19 cellular contexts compared by ENCODE assay signal in genomic region chr12:122402264-122402663, GRCh38. TPM values are rescaled to one million over a fixed set of nuclear protein-coding genes. Genes with fewer than 3 reads are reported as not detected.
DNase-seq lines count a peak whose midpoint lies in the region; ATAC-seq and TF ChIP-seq lines count a peak whose summit lies in the region.
"Had no signal": no experiment of that assay in that cellular context is flagged by ENCODE, and none has a peak within 500 bp of the region (broad histone marks: within the 10 kb centered on the region; RNA-seq: fewer than 3 reads in every experiment).

No MANE protein-coding gene starts in this region.

- WGBS in esophagus squamous epithelium, 2 donors: 69 to 77% methylated on average over 2 to 4 of the region's 4 CpGs
- WGBS in smooth muscle cell (ENCODE audit: low lambda C conversion rate): 82% methylated on average over 4 of the region's 4 CpGs

- intact Hi-C loops in esophagus squamous epithelium (cut with DNase I): no loop called here

- no peak for TF ChIP-seq POLR2A in esophagus squamous epithelium (IDR thresholded peaks at IDR 0.05)

- no peaks in the 10 kb centered on the region for H4K20me1 ChIP-seq in smooth muscle cell (ENCODE audit: low read depth)

- no peak overlapping the region for H2AFZ ChIP-seq in smooth muscle cell (ENCODE audit: low read depth)

- no peaks in the 10 kb centered on the region for H3F3A ChIP-seq in smooth muscle cell (ENCODE audit: low read depth)

- H3K36me3 ChIP-seq in HEK293 (ENCODE audit: control insufficient read depth in 2 of 2, insufficient read depth in 1 of 2, low read length in 2 of 2): no peaks in the 10 kb centered on the region; a peak in 1 of 3 replicates
- H3K36me3 ChIP-seq in RWPE2 (ENCODE audit: low read depth): peaks cover 16% of the 10 kb centered on the region
- peaks cover 0 to 17% (median 0%) of the 10 kb centered on the region in 3 donors for H3K36me3 ChIP-seq in esophagus squamous epithelium
- H3K36me3 ChIP-seq in smooth muscle cell (ENCODE audit: low read depth): no peaks in the 10 kb centered on the region
- H3K36me3 ChIP-seq: SJCRH30 had no signal

- TF ChIP-seq CTCF in HEK293 (tag by site-specific recombination; IDR thresholded peaks at IDR 0.05): no peak
- TF ChIP-seq CTCF in RWPE2 (IDR thresholded peaks at IDR 0.05; ENCODE audit: poor library complexity, severe bottlenecking): no peak
- no peak for TF ChIP-seq CTCF in esophagus squamous epithelium (IDR thresholded peaks at IDR 0.05)
- no peak for TF ChIP-seq CTCF in smooth muscle cell (IDR thresholded peaks at IDR 0.05; ENCODE audit: borderline replicate concordance, insufficient read depth, poor library complexity, severe bottlenecking)

- no peak for ATAC-seq in RWPE2 (ENCODE audit: low read depth)
- ATAC-seq in HG03521 (IDR thresholded peaks at IDR 0.05; ENCODE audit: unreplicated experiment): no peak
- no peak for ATAC-seq in GM21423 (IDR thresholded peaks at IDR 0.05; ENCODE audit: unreplicated experiment)

- H3K27ac Mint-ChIP-seq in activated naive CD8-positive, alpha-beta T cell treated with anti-CD3 and anti-CD28 coated beads for 36 hours: no peak overlapping the region

- H3K9ac ChIP-seq in smooth muscle cell (ENCODE audit: low read depth): no peak overlapping the region

- POLR2A ChIA-PET in HEK293 (lab: Yijun Ruan, JAX): interaction anchor here (0.6 to 1.1 kb wide), 3 partner anchors 18 to 99 kb away, joined by 3 to 7 read pairs (median 3); partner anchors contain the start of gene ZCCHC8

- peaks cover 8% of the 10 kb centered on the region for H3K36me3 Mint-ChIP-seq in activated naive CD8-positive, alpha-beta T cell treated with anti-CD3 and anti-CD28 coated beads for 36 hours

- no peak overlapping the region for H3K4me2 ChIP-seq in smooth muscle cell

- CTCF ChIA-PET in HEK293 (lab: Yijun Ruan, JAX): interaction anchor here (0.6 to 8.8 kb wide), 3 partner anchors 69 to 909 kb away, joined by 3 to 156 read pairs (median 4); no protein-coding TSS in a partner anchor

- H3K27ac ChIP-seq in HEK293 (ENCODE audit: extremely low read depth, low read depth, low read length): no peak overlapping the region
- H3K27ac ChIP-seq in RWPE2 (ENCODE audit: poor library complexity, severe bottlenecking): peak overlapping the region; percentile 98
- H3K27ac ChIP-seq in esophagus squamous epithelium: peak overlapping the region; percentile 70 to 98 (median 93)
- H3K27ac ChIP-seq in smooth muscle cell (ENCODE audit: low read depth): peak overlapping the region; percentile 98
- H3K27ac ChIP-seq: HL-60, SJCRH30 had no signal

- no peaks in the 10 kb centered on the region for H3K27me3 ChIP-seq in RWPE2 (ENCODE audit: insufficient read depth, poor library complexity, severe bottlenecking)
- H3K27me3 ChIP-seq in esophagus squamous epithelium: no peaks in the 10 kb centered on the region
- H3K27me3 ChIP-seq in smooth muscle cell (ENCODE audit: low read depth): no peaks in the 10 kb centered on the region
- H3K27me3 ChIP-seq: SJCRH30 had no signal

- no peaks in the 10 kb centered on the region for H3K9me3 Mint-ChIP-seq in activated naive CD8-positive, alpha-beta T cell treated with anti-CD3 and anti-CD28 coated beads for 36 hours
- H3K9me3 Mint-ChIP-seq: CD4-positive, CD25-positive, alpha-beta regulatory T cell had no signal

- H3K27me3 Mint-ChIP-seq in activated naive CD8-positive, alpha-beta T cell treated with anti-CD3 and anti-CD28 coated beads for 36 hours: no peaks in the 10 kb centered on the region
- H3K27me3 Mint-ChIP-seq: CD4-positive, CD25-positive, alpha-beta regulatory T cell had no signal

- DNase-seq in RWPE2 (ENCODE audit: low spot score) (no peak), esophagus squamous epithelium (lab: John Stamatoyannopoulos, UW) (no peak), smooth muscle cell (lab: John Stamatoyannopoulos, UW; ENCODE audit: unreplicated experiment) (no peak), NCI-H2029 (lab: John Stamatoyannopoulos, UW) (no peak)
- DNase-seq in activated naive CD8-positive, alpha-beta T cell treated with anti-CD3 and anti-CD28 coated beads for 36 hours: no peak
- DNase-seq: ACHN, DMS53, GOT3, KG1, MM.1S, NCI-H1105, NCI-H1694 treated with DMSO at 0.1 percent for 48 hours, NCI-H446 had no signal

- H3K4me1 Mint-ChIP-seq in activated naive CD8-positive, alpha-beta T cell treated with anti-CD3 and anti-CD28 coated beads for 36 hours: peaks cover 29% of the 10 kb centered on the region

- no peak overlapping the region for H3K4me3 Mint-ChIP-seq in activated naive CD8-positive, alpha-beta T cell treated with anti-CD3 and anti-CD28 coated beads for 36 hours

- H3K9me3 ChIP-seq in HEK293 (ENCODE audit: control insufficient read depth, insufficient read depth, low read depth, low read length) (no peaks in the 10 kb centered on the region), RWPE2 (ENCODE audit: severe bottlenecking) (no peaks in the 10 kb centered on the region), esophagus squamous epithelium (no peaks in the 10 kb centered on the region), smooth muscle cell (replicated peaks; ENCODE audit: low read depth) (no peaks in the 10 kb centered on the region)
- H3K9me3 ChIP-seq: SJCRH30 had no signal

- H3K79me2 ChIP-seq in smooth muscle cell (ENCODE audit: low read depth): peaks cover 66% of the 10 kb centered on the region

- H3K4me3 ChIP-seq in HEK293 (ENCODE audit: low read depth, low read length) (no peak overlapping the region), RWPE2 (ENCODE audit: severe bottlenecking) (no peak overlapping the region), esophagus squamous epithelium (no peak overlapping the region), smooth muscle cell (no peak overlapping the region)
- H3K4me3 ChIP-seq: SJCRH30 had no signal

- peaks cover 12% of the 10 kb centered on the region for H3K4me1 ChIP-seq in HEK293 (ENCODE audit: control insufficient read depth, insufficient read depth, low read length)
- H3K4me1 ChIP-seq in RWPE2 (ENCODE audit: insufficient read depth, poor library complexity, severe bottlenecking): peaks cover 50% of the 10 kb centered on the region
- peaks cover 21 to 79% (median 44%) of the 10 kb centered on the region in 3 donors for H3K4me1 ChIP-seq in esophagus squamous epithelium
- H3K4me1 ChIP-seq in smooth muscle cell (ENCODE audit: low read depth): peaks cover 8% of the 10 kb centered on the region

TF ChIP-seq in HEK293, 187 proteins besides CTCF, POLR2A, EP300 and RAD21 (continues in another document):
- no peak for TF ChIP-seq ZNF747 (tag by site-specific recombination; IDR thresholded peaks at IDR 0.05)
- no peak for TF ChIP-seq ZSCAN16 (tag by site-specific recombination; IDR thresholded peaks at IDR 0.05)
- TF ChIP-seq, protein P1, sequence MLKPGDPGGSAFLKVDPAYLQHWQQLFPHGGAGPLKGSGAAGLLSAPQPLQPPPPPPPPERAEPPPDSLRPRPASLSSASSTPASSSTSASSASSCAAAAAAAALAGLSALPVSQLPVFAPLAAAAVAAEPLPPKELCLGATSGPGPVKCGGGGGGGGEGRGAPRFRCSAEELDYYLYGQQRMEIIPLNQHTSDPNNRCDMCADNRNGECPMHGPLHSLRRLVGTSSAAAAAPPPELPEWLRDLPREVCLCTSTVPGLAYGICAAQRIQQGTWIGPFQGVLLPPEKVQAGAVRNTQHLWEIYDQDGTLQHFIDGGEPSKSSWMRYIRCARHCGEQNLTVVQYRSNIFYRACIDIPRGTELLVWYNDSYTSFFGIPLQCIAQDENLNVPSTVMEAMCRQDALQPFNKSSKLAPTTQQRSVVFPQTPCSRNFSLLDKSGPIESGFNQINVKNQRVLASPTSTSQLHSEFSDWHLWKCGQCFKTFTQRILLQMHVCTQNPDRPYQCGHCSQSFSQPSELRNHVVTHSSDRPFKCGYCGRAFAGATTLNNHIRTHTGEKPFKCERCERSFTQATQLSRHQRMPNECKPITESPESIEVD (tag by site-specific recombination; IDR thresholded peaks at IDR 0.05): no peak
- TF ChIP-seq KLF10 (tag by site-specific recombination; IDR thresholded peaks at IDR 0.05): no peak
- TF ChIP-seq ZNF138 (tag by site-specific recombination; IDR thresholded peaks at IDR 0.05; ENCODE audit: borderline replicate concordance): no peak
- TF ChIP-seq ZNF121 (tag by site-specific recombination; IDR thresholded peaks at IDR 0.05): 0 out of 2 replicates have a peak, but pooled peaks have one; percentile 39
- no peak for TF ChIP-seq OSR2 (tag by site-specific recombination; IDR thresholded peaks at IDR 0.05)
- no peak for TF ChIP-seq ZNF677 (tag by site-specific recombination; IDR thresholded peaks at IDR 0.05)
- TF ChIP-seq FEZF1 (tag by site-specific recombination; IDR thresholded peaks at IDR 0.05): no peak
- TF ChIP-seq REPIN1 (tag by site-specific recombination; IDR thresholded peaks at IDR 0.05; ENCODE audit: low read depth): no peak
- 0 out of 2 replicates have a peak, but pooled peaks have one; percentile 28 for TF ChIP-seq ZNF600 (tag by site-specific recombination; IDR thresholded peaks at IDR 0.05)
- no peak for TF ChIP-seq ZNF629 (tag by site-specific recombination; IDR thresholded peaks at IDR 0.05)
- no peak for TF ChIP-seq ZNF76 (tag by site-specific recombination; IDR thresholded peaks at IDR 0.05; ENCODE audit: borderline replicate concordance, low read depth)
- TF ChIP-seq KLF7 (tag by site-specific recombination; IDR thresholded peaks at IDR 0.05; ENCODE audit: borderline replicate concordance): no peak
- TF ChIP-seq ZNF621 (tag by site-specific recombination; IDR thresholded peaks at IDR 0.05): no peak
- TF ChIP-seq, protein P2, sequence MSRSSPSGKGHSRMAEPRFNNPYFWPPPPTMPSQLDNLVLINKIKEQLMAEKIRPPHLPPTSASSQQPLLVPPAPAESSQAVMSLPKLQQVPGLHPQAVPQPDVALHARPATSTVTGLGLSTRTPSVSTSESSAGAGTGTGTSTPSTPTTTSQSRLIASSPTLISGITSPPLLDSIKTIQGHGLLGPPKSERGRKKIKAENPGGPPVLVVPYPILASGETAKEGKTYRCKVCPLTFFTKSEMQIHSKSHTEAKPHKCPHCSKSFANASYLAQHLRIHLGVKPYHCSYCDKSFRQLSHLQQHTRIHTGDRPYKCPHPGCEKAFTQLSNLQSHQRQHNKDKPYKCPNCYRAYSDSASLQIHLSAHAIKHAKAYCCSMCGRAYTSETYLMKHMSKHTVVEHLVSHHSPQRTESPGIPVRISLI (tag by site-specific recombination; IDR thresholded peaks at IDR 0.05): no peak
- no peak for TF ChIP-seq ZNF623 (tag by site-specific recombination; IDR thresholded peaks at IDR 0.05)

RNA-seq across cellular contexts. Expression of gene CLIP1, which starts 20.2 kb away (rescaled TPM):
- total RNA-seq in esophagus squamous epithelium (100 to 1,000 TPM in 3 of 4 donors, 10 to 100 TPM in 1; 78.7 to 147 (median 118) TPM), smooth muscle cell (40.4 and 42.2 TPM in 2 replicates)
- polyA plus RNA-seq in smooth muscle cell: 15.3 and 24.0 TPM in 2 replicates
- total RNA-seq in activated naive CD8-positive, alpha-beta T cell treated with anti-CD3 and anti-CD28 coated beads for 36 hours: 10 to 100 TPM; 32.4 to 33.9 TPM
